In the genomic region with DNA sequence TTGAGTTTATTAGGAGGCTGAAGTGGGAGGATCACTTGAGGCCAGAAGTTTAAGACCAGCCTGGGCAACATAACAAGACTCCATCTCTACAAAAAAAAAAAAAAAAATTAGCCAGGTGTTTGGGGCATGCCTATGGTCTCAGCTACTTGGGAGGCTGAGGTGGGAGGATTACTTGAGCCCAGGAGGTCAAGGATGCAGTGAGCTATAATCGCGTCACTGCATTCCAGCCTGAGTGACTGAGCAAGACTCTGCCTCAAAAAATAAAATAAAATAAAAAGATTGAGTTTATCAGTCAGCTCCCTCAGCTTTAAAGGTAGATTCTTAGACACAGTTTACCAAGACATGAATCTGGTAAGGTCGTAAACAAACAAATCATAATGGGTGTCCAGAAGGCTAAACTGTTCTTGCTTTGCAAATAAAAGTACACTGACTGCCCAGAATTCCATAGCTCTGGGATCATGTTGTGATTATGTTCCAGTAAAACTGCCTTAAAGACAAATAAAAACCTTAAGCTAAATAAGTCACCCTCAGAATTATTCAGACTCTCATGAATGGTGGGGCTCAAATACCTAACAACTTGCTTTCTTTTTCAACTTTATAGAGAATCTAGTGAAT, we compare ENCODE assay signal across 1 cellular context.
TF ChIP-seq lines count a peak whose summit lies in the region.

No MANE protein-coding gene starts in this region.

TF ChIP-seq in HEK293, 187 proteins besides CTCF, POLR2A, EP300 and RAD21 (continued from another document):
- TF ChIP-seq, protein P1, sequence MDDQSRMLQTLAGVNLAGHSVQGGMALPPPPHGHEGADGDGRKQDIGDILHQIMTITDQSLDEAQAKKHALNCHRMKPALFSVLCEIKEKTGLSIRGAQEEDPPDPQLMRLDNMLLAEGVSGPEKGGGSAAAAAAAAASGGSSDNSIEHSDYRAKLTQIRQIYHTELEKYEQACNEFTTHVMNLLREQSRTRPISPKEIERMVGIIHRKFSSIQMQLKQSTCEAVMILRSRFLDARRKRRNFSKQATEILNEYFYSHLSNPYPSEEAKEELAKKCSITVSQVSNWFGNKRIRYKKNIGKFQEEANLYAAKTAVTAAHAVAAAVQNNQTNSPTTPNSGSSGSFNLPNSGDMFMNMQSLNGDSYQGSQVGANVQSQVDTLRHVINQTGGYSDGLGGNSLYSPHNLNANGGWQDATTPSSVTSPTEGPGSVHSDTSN (CRISPR knock-in tag; IDR thresholded peaks at IDR 0.05), result no peak
- TF ChIP-seq ZNF529 (tag by site-specific recombination; IDR thresholded peaks at IDR 0.05; ENCODE audit: insufficient replicate concordance) (no peak), ZNF629 (tag by site-specific recombination; IDR thresholded peaks at IDR 0.05) (no peak), GLIS2 (tag by site-specific recombination; IDR thresholded peaks at IDR 0.05) (no peak), ZNF473 (tag by site-specific recombination; IDR thresholded peaks at IDR 0.05) (no peak)
- TF ChIP-seq, protein P2, sequence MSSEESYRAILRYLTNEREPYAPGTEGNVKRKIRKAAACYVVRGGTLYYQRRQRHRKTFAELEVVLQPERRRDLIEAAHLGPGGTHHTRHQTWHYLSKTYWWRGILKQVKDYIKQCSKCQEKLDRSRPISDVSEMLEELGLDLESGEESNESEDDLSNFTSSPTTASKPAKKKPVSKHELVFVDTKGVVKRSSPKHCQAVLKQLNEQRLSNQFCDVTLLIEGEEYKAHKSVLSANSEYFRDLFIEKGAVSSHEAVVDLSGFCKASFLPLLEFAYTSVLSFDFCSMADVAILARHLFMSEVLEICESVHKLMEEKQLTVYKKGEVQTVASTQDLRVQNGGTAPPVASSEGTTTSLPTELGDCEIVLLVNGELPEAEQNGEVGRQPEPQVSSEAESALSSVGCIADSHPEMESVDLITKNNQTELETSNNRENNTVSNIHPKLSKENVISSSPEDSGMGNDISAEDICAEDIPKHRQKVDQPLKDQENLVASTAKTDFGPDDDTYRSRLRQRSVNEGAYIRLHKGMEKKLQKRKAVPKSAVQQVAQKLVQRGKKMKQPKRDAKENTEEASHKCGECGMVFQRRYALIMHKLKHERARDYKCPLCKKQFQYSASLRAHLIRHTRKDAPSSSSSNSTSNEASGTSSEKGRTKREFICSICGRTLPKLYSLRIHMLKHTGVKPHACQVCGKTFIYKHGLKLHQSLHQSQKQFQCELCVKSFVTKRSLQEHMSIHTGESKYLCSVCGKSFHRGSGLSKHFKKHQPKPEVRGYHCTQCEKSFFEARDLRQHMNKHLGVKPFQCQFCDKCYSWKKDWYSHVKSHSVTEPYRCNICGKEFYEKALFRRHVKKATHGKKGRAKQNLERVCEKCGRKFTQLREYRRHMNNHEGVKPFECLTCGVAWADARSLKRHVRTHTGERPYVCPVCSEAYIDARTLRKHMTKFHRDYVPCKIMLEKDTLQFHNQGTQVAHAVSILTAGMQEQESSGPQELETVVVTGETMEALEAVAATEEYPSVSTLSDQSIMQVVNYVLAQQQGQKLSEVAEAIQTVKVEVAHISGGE (tag by site-specific recombination; conservative IDR thresholded peaks at IDR 0.05; ENCODE audit: low read depth), result no peak
- TF ChIP-seq, protein P3, sequence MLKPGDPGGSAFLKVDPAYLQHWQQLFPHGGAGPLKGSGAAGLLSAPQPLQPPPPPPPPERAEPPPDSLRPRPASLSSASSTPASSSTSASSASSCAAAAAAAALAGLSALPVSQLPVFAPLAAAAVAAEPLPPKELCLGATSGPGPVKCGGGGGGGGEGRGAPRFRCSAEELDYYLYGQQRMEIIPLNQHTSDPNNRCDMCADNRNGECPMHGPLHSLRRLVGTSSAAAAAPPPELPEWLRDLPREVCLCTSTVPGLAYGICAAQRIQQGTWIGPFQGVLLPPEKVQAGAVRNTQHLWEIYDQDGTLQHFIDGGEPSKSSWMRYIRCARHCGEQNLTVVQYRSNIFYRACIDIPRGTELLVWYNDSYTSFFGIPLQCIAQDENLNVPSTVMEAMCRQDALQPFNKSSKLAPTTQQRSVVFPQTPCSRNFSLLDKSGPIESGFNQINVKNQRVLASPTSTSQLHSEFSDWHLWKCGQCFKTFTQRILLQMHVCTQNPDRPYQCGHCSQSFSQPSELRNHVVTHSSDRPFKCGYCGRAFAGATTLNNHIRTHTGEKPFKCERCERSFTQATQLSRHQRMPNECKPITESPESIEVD (tag by site-specific recombination; IDR thresholded peaks at IDR 0.05), result peak; percentile 85
TF ChIP-seq in HEK293: peak in this region for 2.
